Comparison of ENCODE assay signal across 9 cellular contexts in the genomic region with DNA sequence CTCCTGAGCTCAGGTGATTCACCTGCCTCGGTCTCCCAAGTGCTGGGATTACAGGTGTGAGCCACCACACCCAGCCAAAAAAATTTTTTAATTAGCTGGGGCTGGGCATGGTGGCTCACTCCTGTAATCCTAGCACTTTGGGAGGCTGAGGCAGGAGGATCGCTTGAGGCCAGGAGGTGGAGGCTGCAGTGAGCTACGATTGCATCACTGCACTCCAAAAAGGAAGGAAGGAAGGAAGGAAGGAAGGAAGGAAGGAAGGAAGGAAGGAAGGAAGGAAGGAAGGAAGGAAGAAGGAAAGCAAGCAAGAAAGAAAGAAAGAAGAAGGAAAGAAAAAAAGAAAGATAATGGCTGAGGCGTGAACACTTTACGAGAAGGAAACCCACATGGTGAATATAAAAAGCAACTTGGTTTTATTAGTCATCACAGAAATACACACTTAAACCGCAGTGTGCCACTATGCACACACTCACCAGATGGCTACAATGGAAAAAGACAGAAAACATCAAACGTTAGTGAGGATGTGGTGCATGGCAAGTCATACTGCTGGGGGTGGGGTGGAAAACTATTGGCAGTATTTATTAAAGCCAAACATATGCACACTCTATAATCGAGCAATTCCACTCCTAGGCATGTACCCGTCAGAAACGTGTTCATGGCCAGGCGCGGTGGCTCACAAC. TPM values are rescaled to one million over a fixed set of nuclear protein-coding genes. Genes with fewer than 3 reads are reported as not detected.
DNase-seq lines count a peak whose midpoint lies in the region; ATAC-seq and TF ChIP-seq lines count a peak whose summit lies in the region.
"Had no signal": no experiment of that assay in that cellular context is flagged by ENCODE, and none has a peak within 500 bp of the region (broad histone marks: within the 10 kb centered on the region; RNA-seq: fewer than 3 reads in every experiment).

No MANE protein-coding gene starts in this region.

- peaks cover 2% of the 10 kb centered on the region for H3K36me3 Mint-ChIP-seq in T-helper 2 cell treated with Interferon-gamma antibody and Interleukin-4, amounts not matched to agents 5 μg/mL and 100 μg/mL, for 36 hours (ENCODE audit: low read depth)

- POLR2A ChIA-PET in HEK293 (lab: Yijun Ruan, JAX), result no interaction called here

- H3K27ac ChIP-seq in HEK293 (ENCODE audit: extremely low read depth, low read depth, low read length), result no peak overlapping the region
- no peak overlapping the region for H3K27ac ChIP-seq in brain microvascular endothelial cell
- no peak overlapping the region for H3K27ac ChIP-seq in left ventricle myocardium inferior (replicated peaks)

- intact Hi-C loops in left ventricle myocardium inferior (cut with micrococcal nuclease), result no loop called here

- TF ChIP-seq CTCF in HEK293 (tag by site-specific recombination; IDR thresholded peaks at IDR 0.05), result no peak
- no peak for TF ChIP-seq CTCF in brain microvascular endothelial cell (IDR thresholded peaks at IDR 0.05; ENCODE audit: low read depth, low read length, missing control alignments)
- TF ChIP-seq CTCF in left ventricle myocardium inferior (IDR thresholded peaks at IDR 0.05; ENCODE audit: borderline replicate concordance), result no peak

- DNase-seq in T-helper 2 cell treated with Interferon-gamma antibody and Interleukin-4, amounts not matched to agents 5 μg/mL and 100 μg/mL, for 36 hours (ENCODE audit: low spot score), result peak; percentile 73
- DNase-seq in brain microvascular endothelial cell (peak; percentile 62), NCI-H146 treated with DMSO at 0.1 percent for 48 hours (lab: John Stamatoyannopoulos, UW; ENCODE audit: unreplicated experiment) (no peak), SKM-1 treated with dmso at 0.1 percent for 144 hours (lab: John Stamatoyannopoulos, UW; ENCODE audit: unreplicated experiment) (no peak), left ventricle myocardium inferior (no peak)
- DNase-seq in stimulated activated CD4-positive, alpha-beta T cell treated with anti-CD3 and anti-CD28 coated beads, TNF-alpha, amount 100 ng/mL, for 4 hours (ENCODE audit: low read depth in 3 of 3), result peak in 2 of 3 experiments; percentile 41

- no peak overlapping the region for H3K4me3 ChIP-seq in HEK293 (ENCODE audit: low read depth, low read length)
- H3K4me3 ChIP-seq in brain microvascular endothelial cell (ENCODE audit: low read depth, low read length), result no peak overlapping the region
- no peak overlapping the region for H3K4me3 ChIP-seq in left ventricle myocardium inferior

- H3K9me3 Mint-ChIP-seq in T-helper 2 cell treated with Interferon-gamma antibody and Interleukin-4, amounts not matched to agents 5 μg/mL and 100 μg/mL, for 36 hours, result no peaks in the 10 kb centered on the region

- peaks cover 13% of the 10 kb centered on the region for H3K27me3 Mint-ChIP-seq in T-helper 2 cell treated with Interferon-gamma antibody and Interleukin-4, amounts not matched to agents 5 μg/mL and 100 μg/mL, for 36 hours (ENCODE audit: low read depth)

- in situ Hi-C loops in brain microvascular endothelial cell (cut with HindIII; ENCODE audit: low pct_ligation_motif_present, low sequenced_read_pairs), result no loop called here

- H3K4me1 ChIP-seq in HEK293 (ENCODE audit: control insufficient read depth, insufficient read depth, low read length) (no peaks in the 10 kb centered on the region), left ventricle myocardium inferior (no peaks in the 10 kb centered on the region)

- H3K9me3 ChIP-seq in HEK293 (ENCODE audit: control insufficient read depth, insufficient read depth, low read depth, low read length) (no peaks in the 10 kb centered on the region), left ventricle myocardium inferior (replicated peaks) (no peaks in the 10 kb centered on the region)

- H3K4me1 Mint-ChIP-seq in T-helper 2 cell treated with Interferon-gamma antibody and Interleukin-4, amounts not matched to agents 5 μg/mL and 100 μg/mL, for 36 hours (ENCODE audit: low read depth), result peaks cover 17% of the 10 kb centered on the region

- H3K27ac Mint-ChIP-seq in T-helper 2 cell treated with Interferon-gamma antibody and Interleukin-4, amounts not matched to agents 5 μg/mL and 100 μg/mL, for 36 hours, result peak overlapping the region; percentile 75

- CTCF ChIA-PET in HEK293 (lab: Yijun Ruan, JAX), result no interaction called here

- no peak overlapping the region for H3K4me3 Mint-ChIP-seq in T-helper 2 cell treated with Interferon-gamma antibody and Interleukin-4, amounts not matched to agents 5 μg/mL and 100 μg/mL, for 36 hours

- ATAC-seq in GM21576 (IDR thresholded peaks at IDR 0.05; ENCODE audit: unreplicated experiment), result no peak

- H3K27me3 ChIP-seq in brain microvascular endothelial cell (replicated peaks), result no peaks in the 10 kb centered on the region
- peaks cover 15% of the 10 kb centered on the region for H3K27me3 ChIP-seq in left ventricle myocardium inferior (ENCODE audit: low read depth)

- H3K36me3 ChIP-seq in HEK293 (ENCODE audit: control insufficient read depth in 2 of 2, insufficient read depth in 1 of 2, low read length in 2 of 2) (no peaks in the 10 kb centered on the region), brain microvascular endothelial cell (replicated peaks) (no peaks in the 10 kb centered on the region), left ventricle myocardium inferior (no peaks in the 10 kb centered on the region)

TF ChIP-seq in HEK293, 187 proteins besides CTCF, POLR2A, EP300 and RAD21:
- TF ChIP-seq ZBTB1 (tag by site-specific recombination; IDR thresholded peaks at IDR 0.05) (no peak), ZNF140 (tag by site-specific recombination; IDR thresholded peaks at IDR 0.05) (0 out of 2 replicates have a peak, but pooled peaks have one; percentile 16), ZNF366 (tag by site-specific recombination; conservative IDR thresholded peaks at IDR 0.05) (peak; percentile 46)
- TF ChIP-seq, protein P1, sequence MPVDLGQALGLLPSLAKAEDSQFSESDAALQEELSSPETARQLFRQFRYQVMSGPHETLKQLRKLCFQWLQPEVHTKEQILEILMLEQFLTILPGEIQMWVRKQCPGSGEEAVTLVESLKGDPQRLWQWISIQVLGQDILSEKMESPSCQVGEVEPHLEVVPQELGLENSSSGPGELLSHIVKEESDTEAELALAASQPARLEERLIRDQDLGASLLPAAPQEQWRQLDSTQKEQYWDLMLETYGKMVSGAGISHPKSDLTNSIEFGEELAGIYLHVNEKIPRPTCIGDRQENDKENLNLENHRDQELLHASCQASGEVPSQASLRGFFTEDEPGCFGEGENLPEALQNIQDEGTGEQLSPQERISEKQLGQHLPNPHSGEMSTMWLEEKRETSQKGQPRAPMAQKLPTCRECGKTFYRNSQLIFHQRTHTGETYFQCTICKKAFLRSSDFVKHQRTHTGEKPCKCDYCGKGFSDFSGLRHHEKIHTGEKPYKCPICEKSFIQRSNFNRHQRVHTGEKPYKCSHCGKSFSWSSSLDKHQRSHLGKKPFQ (tag by site-specific recombination; IDR thresholded peaks at IDR 0.05), result 0 out of 2 replicates have a peak, but pooled peaks have one; percentile 15

RNA-seq across cellular contexts. Expression of a gene that starts 4.4 kb away (rescaled TPM):
- 0.49 TPM for total RNA-seq in left ventricle myocardium inferior
- total RNA-seq: skeletal muscle tissue had no signal

RNA-seq across cellular contexts. Expression of a gene that starts 37.2 kb away (rescaled TPM):
- total RNA-seq in left ventricle myocardium inferior, result not detected
- total RNA-seq: skeletal muscle tissue had no signal

RNA-seq across cellular contexts. Expression of a gene that starts 37.7 kb away (rescaled TPM):
- total RNA-seq in left ventricle myocardium inferior, result 14.5 TPM

Comparison
In these comparisons a context has a peak if more than half of its experiments do, and no peak if none do; other contexts are left out.
1. DNase-seq: peak in T-helper 2 cell treated with Interferon-gamma antibody and Interleukin-4, amounts not matched to agents 5 μg/mL and 100 μg/mL, for 36 hours (single experiment), brain microvascular endothelial cell (single experiment) and stimulated activated CD4-positive, alpha-beta T cell treated with anti-CD3 and anti-CD28 coated beads, TNF-alpha, amount 100 ng/mL, for 4 hours (2 of 3); none in NCI-H146 treated with DMSO at 0.1 percent for 48 hours (single experiment), SKM-1 treated with dmso at 0.1 percent for 144 hours (single experiment) and left ventricle myocardium inferior (single experiment).